33 cellular contexts compared by ENCODE assay signal in genomic region chr9:116460026-116460425, GRCh38.
"Had no signal": no experiment of that assay in that cellular context is flagged by ENCODE, and none has a peak within 500 bp of the region (broad histone marks: within the 10 kb centered on the region; RNA-seq: fewer than 3 reads in every experiment).

No MANE protein-coding gene starts in this region.

- DNase-seq: activated B cell treated with CpG ODN at 0.5 μM for 24 hours; activated CD4-positive, alpha-beta memory T cell treated with anti-CD3 and anti-CD28 coated beads for 36 hours; activated CD4-positive, alpha-beta T cell treated with anti-CD3 and anti-CD28 coated beads for 4 hours; activated CD4-positive, alpha-beta T cell treated with anti-CD3 and anti-CD28 coated beads, Interleukin-2, amount 10 ng/mL, durations not matched to agents 24 days and 14 days; activated CD4-positive, alpha-beta T cell treated with anti-CD3 and anti-CD28 coated beads, Interleukin-2, amount 50 U/mL, for 1 hour; activated CD4-positive, alpha-beta T cell treated with anti-CD3 and anti-CD28 coated beads, Interleukin-2, amount 50 U/mL, for 4 hours; activated CD4-positive, CD25-positive, alpha-beta regulatory T cell treated with anti-CD3 and anti-CD28 coated beads, Interleukin-2, amount 50 U/mL, for 72 hours; activated CD8-positive, alpha-beta memory T cell treated with anti-CD3 and anti-CD28 coated beads, Interleukin-2, amount 50 U/mL, for 4 hours; activated CD8-positive, alpha-beta T cell treated with anti-CD3 and anti-CD28 coated beads for 36 hours; activated effector memory CD4-positive, alpha-beta T cell treated with anti-CD3 and anti-CD28 coated beads, Interleukin-2, amount 50 U/mL, for 16 hours; activated gamma-delta T cell treated with Interleukin-2 at 50 U/mL for 16 hours; activated naive CD4-positive, alpha-beta T cell; activated naive CD4-positive, alpha-beta T cell treated with anti-CD3 and anti-CD28 coated beads for 36 hours; activated naive CD4-positive, alpha-beta T cell treated with anti-CD3 and anti-CD28 coated beads, Interleukin-2, amount 50 U/mL, for 16 hours; activated naive CD8-positive, alpha-beta T cell treated with anti-CD3 and anti-CD28 coated beads for 36 hours; activated T-cell treated with anti-CD3 and anti-CD28 coated beads for 4 hours; activated T-cell treated with anti-CD3 and anti-CD28 coated beads, Interleukin-2, amount 50 U/mL, for 1 hour; activated T-cell treated with anti-CD3 and anti-CD28 coated beads, Interleukin-2, amount 50 U/mL, for 4 hours; activated T-cell treated with anti-CD3 and anti-CD28 coated beads, Interleukin-2, amount 50 U/mL, for 72 hours; amniotic stem cell; aorta; body of pancreas; brain microvascular endothelial cell; central memory CD4-positive, alpha-beta T cell; T-helper 1 cell; T-helper 2 cell; T-helper 9 cell had no signal

- ATAC-seq: activated CD8-positive, alpha-beta T cell treated with anti-CD3 and anti-CD28 coated beads for 36 hours; activated naive CD4-positive, alpha-beta T cell treated with anti-CD3 and anti-CD28 coated beads, Interleukin-2, amount 50 U/mL, for 72 hours; activated T-cell treated with anti-CD3 and anti-CD28 coated beads, Interleukin-2, amount 50 U/mL, for 4 hours; activated T-cell treated with anti-CD3 and anti-CD28 coated beads, Interleukin-2, amount 50 U/mL, for 72 hours; activated T-helper 17 cell treated with anti-CD3 and anti-CD28 coated beads, Interleukin-2, amount 50 U/mL, for 72 hours; body of pancreas had no signal

- H3K4me3 ChIP-seq: body of pancreas, breast epithelium had no signal

- H3K27ac ChIP-seq: body of pancreas, brain microvascular endothelial cell, breast epithelium, VCaP had no signal

- H3K36me3 ChIP-seq: brain microvascular endothelial cell, breast epithelium had no signal

- H3K27me3 ChIP-seq: body of pancreas, brain microvascular endothelial cell, breast epithelium had no signal

- H3K4me1 ChIP-seq: breast epithelium had no signal

- FAIRE-seq: astrocyte, TTC549 had no signal
